In genomic region chr7:20350518-20350951, GRCh38 we compare ENCODE assay signal across 1 cellular context.
TF ChIP-seq lines count a peak whose summit lies in the region.

No MANE protein-coding gene starts in this region.

TF ChIP-seq in WTC11, 78 proteins besides CTCF, POLR2A, EP300 and RAD21 (continued from another document):
- TF ChIP-seq, protein P1, sequence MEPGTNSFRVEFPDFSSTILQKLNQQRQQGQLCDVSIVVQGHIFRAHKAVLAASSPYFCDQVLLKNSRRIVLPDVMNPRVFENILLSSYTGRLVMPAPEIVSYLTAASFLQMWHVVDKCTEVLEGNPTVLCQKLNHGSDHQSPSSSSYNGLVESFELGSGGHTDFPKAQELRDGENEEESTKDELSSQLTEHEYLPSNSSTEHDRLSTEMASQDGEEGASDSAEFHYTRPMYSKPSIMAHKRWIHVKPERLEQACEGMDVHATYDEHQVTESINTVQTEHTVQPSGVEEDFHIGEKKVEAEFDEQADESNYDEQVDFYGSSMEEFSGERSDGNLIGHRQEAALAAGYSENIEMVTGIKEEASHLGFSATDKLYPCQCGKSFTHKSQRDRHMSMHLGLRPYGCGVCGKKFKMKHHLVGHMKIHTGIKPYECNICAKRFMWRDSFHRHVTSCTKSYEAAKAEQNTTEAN (CRISPR knock-in tag; IDR thresholded peaks at IDR 0.05), result no peak
- TF ChIP-seq FOXP1 (CRISPR knock-in tag; IDR thresholded peaks at IDR 0.05; ENCODE audit: borderline replicate concordance) (no peak), ZNF317 (CRISPR knock-in tag; IDR thresholded peaks at IDR 0.05; ENCODE audit: borderline replicate concordance, low read depth) (no peak), MXD4 (CRISPR knock-in tag; IDR thresholded peaks at IDR 0.05; ENCODE audit: borderline replicate concordance) (no peak)
TF ChIP-seq in WTC11: peak in this region for 0.
